In genomic region chr16:85173981-85174751, GRCh38 we compare ENCODE assay signal across 8 cellular contexts.
DNase-seq lines count a peak whose midpoint lies in the region; ATAC-seq and TF ChIP-seq lines count a peak whose summit lies in the region.

No MANE protein-coding gene starts in this region.

- peak overlapping the region; percentile 20 to 70 (median 51) for H3K27ac ChIP-seq in esophagus muscularis mucosa (replicated peaks in 1 of 4)

- intact Hi-C loops in esophagus muscularis mucosa (cut with DNase I), result no loop called here
- intact Hi-C loops in posterior vena cava (cut with DNase I), result loop anchor here in 1 of 2 donors (5.0 to 10.0 kb wide), 2 partner anchors 57 to 61 kb away; no protein-coding TSS in a partner anchor

- peaks cover 0 to 7% (median 0%) of the 10 kb centered on the region in 4 donors for H3K27me3 ChIP-seq in esophagus muscularis mucosa

- WGBS in esophagus muscularis mucosa, result 59% methylated on average over 16 of the region's 16 CpGs

- TF ChIP-seq POLR2A in esophagus muscularis mucosa (IDR thresholded peaks at IDR 0.05; ENCODE audit: low read depth), result no peak

- peak; percentile 97 for DNase-seq in EL
- DNase-seq in NCI-H69 (lab: John Stamatoyannopoulos, UW), result peak; percentile 77
- no peak for DNase-seq in esophagus muscularis mucosa (ENCODE audit: extremely low spot score)
- peak; percentile 82 for DNase-seq in posterior vena cava (ENCODE audit: low spot score)

- H3K36me3 ChIP-seq in esophagus muscularis mucosa, result no peaks in the 10 kb centered on the region

- ATAC-seq in GM18867 (IDR thresholded peaks at IDR 0.05; ENCODE audit: unreplicated experiment) (no peak), HG02970 (IDR thresholded peaks at IDR 0.05; ENCODE audit: low FRiP score, unreplicated experiment) (no peak), GM18868 (IDR thresholded peaks at IDR 0.05; ENCODE audit: unreplicated experiment) (no peak), GM21723 (IDR thresholded peaks at IDR 0.05; ENCODE audit: unreplicated experiment) (no peak)

- no peak for TF ChIP-seq CTCF in esophagus muscularis mucosa (IDR thresholded peaks at IDR 0.05)

- peaks cover 62 to 80% (median 79%) of the 10 kb centered on the region in 4 donors for H3K4me1 ChIP-seq in esophagus muscularis mucosa

- H3K4me3 ChIP-seq in esophagus muscularis mucosa, result peak overlapping the region in 3 of 4 donors; percentile 6 to 64 (median 20)

- TF ChIP-seq EP300 in esophagus muscularis mucosa (IDR thresholded peaks at IDR 0.05), result no peak

- H3K9me3 ChIP-seq in esophagus muscularis mucosa, result no peaks in the 10 kb centered on the region
